1 cellular context compared by ENCODE assay signal in genomic region chr11:24734742-24735141, GRCh38.
TF ChIP-seq lines count a peak whose summit lies in the region.

No MANE protein-coding gene starts in this region.

TF ChIP-seq in GM23338, 12 proteins besides CTCF, POLR2A, EP300 and RAD21 (continued from another document):
- TF ChIP-seq ZNF462 (CRISPR knock-in tag; IDR thresholded peaks at IDR 0.05) (no peak), NANOG (IDR thresholded peaks at IDR 0.05; ENCODE audit: borderline replicate concordance) (no peak), REST (IDR thresholded peaks at IDR 0.05; ENCODE audit: unreplicated experiment) (no peak), JUNB (IDR thresholded peaks at IDR 0.05; ENCODE audit: unreplicated experiment) (no peak), EZH2phosphoT487 (IDR thresholded peaks at IDR 0.05; ENCODE audit: unreplicated experiment) (no peak), CREB1 (CRISPR knock-in tag; IDR thresholded peaks at IDR 0.05; ENCODE audit: low read depth) (no peak), ETS1 (IDR thresholded peaks at IDR 0.05) (no peak)
